Comparison of ENCODE assay signal across 5 cellular contexts in genomic region chr19:3191806-3192104, GRCh38. TPM values are rescaled to one million over a fixed set of nuclear protein-coding genes. Genes with fewer than 3 reads are reported as not detected.
"Had no signal": no experiment of that assay in that cellular context is flagged by ENCODE, and none has a peak within 500 bp of the region (broad histone marks: within the 10 kb centered on the region; RNA-seq: fewer than 3 reads in every experiment).

No MANE protein-coding gene starts in this region.

RNA-seq across cellular contexts. Expression of gene S1PR4, which starts 13.2 kb away (rescaled TPM):
- total RNA-seq: M059J, SJCRH30 had no signal

RNA-seq across cellular contexts. Expression of gene CELF5, which starts 32.7 kb away (rescaled TPM):
- total RNA-seq: M059J, Peyer's patch, Right ventricle myocardium inferior, SJCRH30 had no signal

RNA-seq across cellular contexts. Expression of gene GNA15, which starts 55.9 kb away (rescaled TPM):
- total RNA-seq: M059J, PC-3 had no signal
